In the genomic region with DNA sequence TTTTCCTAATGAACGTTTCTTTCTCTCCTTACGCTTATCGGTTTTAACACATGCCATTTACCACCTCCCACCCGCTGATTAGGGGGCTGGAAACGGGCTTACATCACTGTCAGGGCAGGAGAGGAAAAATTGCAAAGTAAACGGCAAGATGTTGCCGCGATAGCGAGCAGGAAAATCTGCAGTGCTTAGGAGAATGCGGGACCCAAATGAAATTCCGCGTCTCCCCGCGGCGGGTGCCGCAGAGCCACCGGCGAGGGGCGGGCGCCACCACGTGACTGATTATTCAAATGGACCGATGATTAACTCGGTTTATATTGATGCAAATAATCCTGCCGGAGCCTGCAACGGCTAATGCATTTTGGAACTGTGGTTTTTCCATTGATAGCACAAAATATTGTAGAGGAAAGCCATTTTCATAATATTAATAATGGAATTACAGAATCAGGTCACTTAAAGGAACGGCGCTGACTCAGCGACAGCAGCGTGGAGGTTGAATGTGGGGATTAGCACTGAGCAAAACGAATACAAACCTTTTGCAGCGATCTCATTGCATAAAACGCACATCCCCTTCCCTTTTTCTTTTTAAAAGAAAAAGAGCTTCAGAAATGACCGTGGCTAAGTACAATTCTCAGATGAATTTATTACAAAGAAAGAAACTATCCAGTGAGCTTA, we compare ENCODE assay signal across 8 cellular contexts.
DNase-seq lines count a peak whose midpoint lies in the region; ATAC-seq, FAIRE-seq and TF ChIP-seq lines count a peak whose summit lies in the region.

No MANE protein-coding gene starts in this region.

- H3K4me3 ChIP-seq in cardiac fibroblast (replicated peaks in 1 of 2; ENCODE audit: low read depth in 2 of 2, low read length in 2 of 2) (peak overlapping the region; percentile 13 to 25), stomach smooth muscle (ENCODE audit: low read length in 2 of 2) (peak overlapping the region; percentile 53 to 60)

- H3K36me3 ChIP-seq in stomach smooth muscle (ENCODE audit: control insufficient read depth in 2 of 2, insufficient read depth in 2 of 2, low read length in 2 of 2) = no peaks in the 10 kb centered on the region

- TF ChIP-seq CTCF in cardiac fibroblast (IDR thresholded peaks at IDR 0.05; ENCODE audit: low read depth, low read length) = no peak

- no peak for ATAC-seq in HG03457 (IDR thresholded peaks at IDR 0.05; ENCODE audit: unreplicated experiment)

- FAIRE-seq in RCC 7860 (lab: Jason Lieb, UNC) = no peak

- no peaks in the 10 kb centered on the region for H3K9me3 ChIP-seq in stomach smooth muscle (ENCODE audit: control insufficient read depth in 2 of 2, low read length in 2 of 2)

- H3K4me1 ChIP-seq in stomach smooth muscle (ENCODE audit: control insufficient read depth, insufficient read depth, low read length) = no peaks in the 10 kb centered on the region

- peaks cover 17 to 25% of the 10 kb centered on the region in 2 donors for H3K27me3 ChIP-seq in stomach smooth muscle (ENCODE audit: control insufficient read depth in 1 of 2, insufficient read depth in 2 of 2, low read length in 2 of 2)

- no peak overlapping the region for H3K27ac ChIP-seq in stomach smooth muscle (ENCODE audit: low read length)

- DNase-seq in ELF-1 (ENCODE audit: low read depth, low spot score) = peak; percentile 59
- peak; percentile 19 to 32 for DNase-seq in NCI-H1930 (lab: John Stamatoyannopoulos, UW)
- peak; percentile 10 to 17 for DNase-seq in cardiac fibroblast (ENCODE audit: low read depth in 2 of 2)
- DNase-seq in kidney tubule cell (ENCODE audit: low spot score) = peak; percentile 17
- DNase-seq in dedifferentiated amniotic fluid mesenchymal stem cell (ENCODE audit: extremely low spot score) = no peak
- no peak for DNase-seq in RCC 7860 (ENCODE audit: low spot score)

- no peak overlapping the region for H3K9ac ChIP-seq in stomach smooth muscle (ENCODE audit: low read length in 2 of 2)

Comparison
In these comparisons a context has a peak if more than half of its experiments do, and no peak if none do; other contexts are left out.
1. DNase-seq: peak in ELF-1 (single experiment), NCI-H1930 (2 of 2), cardiac fibroblast (2 of 2) and kidney tubule cell (single experiment); none in dedifferentiated amniotic fluid mesenchymal stem cell (single experiment) and RCC 7860 (single experiment).